ENCODE assay signal across 1 cellular context in the genomic region with DNA sequence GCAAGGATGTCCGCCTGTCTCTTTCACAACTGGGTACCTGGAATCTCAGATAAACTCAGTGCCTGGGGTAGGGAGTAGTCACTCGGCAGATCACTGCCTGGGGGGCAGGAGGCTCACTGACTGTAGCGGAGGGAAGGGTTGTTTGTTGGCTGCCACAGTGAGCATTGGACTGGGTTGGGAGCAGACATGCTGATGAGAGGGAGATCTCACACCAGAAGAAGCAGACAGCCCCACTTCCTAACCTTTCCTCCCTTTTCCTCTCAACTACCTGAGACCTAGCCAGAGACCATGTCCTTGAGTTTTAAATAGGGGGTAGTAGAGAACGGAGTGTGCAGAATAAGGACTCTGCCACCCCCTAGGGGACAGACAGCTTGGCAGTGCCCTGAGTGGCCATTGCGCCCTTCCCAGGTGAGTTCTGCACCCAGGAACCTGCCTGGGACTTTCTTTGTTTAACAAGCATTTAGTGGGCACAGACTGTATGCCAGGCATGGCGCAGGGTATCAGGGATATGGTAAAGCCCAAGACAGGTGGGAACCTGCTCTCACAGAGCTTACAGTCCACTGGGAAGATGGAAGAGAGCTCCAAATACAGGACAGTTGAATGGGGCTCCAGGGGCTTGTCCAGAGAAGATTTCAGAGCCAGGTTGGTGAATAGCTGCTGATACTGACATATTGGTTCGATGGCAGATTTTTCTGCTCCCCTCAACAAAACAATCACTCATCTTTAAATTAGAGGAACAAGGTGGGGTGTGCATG.
TF ChIP-seq lines count a peak whose summit lies in the region.

No MANE protein-coding gene starts in this region.

TF ChIP-seq in GM23338, 12 proteins besides CTCF, POLR2A, EP300 and RAD21 (continued from another document):
- TF ChIP-seq, protein P1, sequence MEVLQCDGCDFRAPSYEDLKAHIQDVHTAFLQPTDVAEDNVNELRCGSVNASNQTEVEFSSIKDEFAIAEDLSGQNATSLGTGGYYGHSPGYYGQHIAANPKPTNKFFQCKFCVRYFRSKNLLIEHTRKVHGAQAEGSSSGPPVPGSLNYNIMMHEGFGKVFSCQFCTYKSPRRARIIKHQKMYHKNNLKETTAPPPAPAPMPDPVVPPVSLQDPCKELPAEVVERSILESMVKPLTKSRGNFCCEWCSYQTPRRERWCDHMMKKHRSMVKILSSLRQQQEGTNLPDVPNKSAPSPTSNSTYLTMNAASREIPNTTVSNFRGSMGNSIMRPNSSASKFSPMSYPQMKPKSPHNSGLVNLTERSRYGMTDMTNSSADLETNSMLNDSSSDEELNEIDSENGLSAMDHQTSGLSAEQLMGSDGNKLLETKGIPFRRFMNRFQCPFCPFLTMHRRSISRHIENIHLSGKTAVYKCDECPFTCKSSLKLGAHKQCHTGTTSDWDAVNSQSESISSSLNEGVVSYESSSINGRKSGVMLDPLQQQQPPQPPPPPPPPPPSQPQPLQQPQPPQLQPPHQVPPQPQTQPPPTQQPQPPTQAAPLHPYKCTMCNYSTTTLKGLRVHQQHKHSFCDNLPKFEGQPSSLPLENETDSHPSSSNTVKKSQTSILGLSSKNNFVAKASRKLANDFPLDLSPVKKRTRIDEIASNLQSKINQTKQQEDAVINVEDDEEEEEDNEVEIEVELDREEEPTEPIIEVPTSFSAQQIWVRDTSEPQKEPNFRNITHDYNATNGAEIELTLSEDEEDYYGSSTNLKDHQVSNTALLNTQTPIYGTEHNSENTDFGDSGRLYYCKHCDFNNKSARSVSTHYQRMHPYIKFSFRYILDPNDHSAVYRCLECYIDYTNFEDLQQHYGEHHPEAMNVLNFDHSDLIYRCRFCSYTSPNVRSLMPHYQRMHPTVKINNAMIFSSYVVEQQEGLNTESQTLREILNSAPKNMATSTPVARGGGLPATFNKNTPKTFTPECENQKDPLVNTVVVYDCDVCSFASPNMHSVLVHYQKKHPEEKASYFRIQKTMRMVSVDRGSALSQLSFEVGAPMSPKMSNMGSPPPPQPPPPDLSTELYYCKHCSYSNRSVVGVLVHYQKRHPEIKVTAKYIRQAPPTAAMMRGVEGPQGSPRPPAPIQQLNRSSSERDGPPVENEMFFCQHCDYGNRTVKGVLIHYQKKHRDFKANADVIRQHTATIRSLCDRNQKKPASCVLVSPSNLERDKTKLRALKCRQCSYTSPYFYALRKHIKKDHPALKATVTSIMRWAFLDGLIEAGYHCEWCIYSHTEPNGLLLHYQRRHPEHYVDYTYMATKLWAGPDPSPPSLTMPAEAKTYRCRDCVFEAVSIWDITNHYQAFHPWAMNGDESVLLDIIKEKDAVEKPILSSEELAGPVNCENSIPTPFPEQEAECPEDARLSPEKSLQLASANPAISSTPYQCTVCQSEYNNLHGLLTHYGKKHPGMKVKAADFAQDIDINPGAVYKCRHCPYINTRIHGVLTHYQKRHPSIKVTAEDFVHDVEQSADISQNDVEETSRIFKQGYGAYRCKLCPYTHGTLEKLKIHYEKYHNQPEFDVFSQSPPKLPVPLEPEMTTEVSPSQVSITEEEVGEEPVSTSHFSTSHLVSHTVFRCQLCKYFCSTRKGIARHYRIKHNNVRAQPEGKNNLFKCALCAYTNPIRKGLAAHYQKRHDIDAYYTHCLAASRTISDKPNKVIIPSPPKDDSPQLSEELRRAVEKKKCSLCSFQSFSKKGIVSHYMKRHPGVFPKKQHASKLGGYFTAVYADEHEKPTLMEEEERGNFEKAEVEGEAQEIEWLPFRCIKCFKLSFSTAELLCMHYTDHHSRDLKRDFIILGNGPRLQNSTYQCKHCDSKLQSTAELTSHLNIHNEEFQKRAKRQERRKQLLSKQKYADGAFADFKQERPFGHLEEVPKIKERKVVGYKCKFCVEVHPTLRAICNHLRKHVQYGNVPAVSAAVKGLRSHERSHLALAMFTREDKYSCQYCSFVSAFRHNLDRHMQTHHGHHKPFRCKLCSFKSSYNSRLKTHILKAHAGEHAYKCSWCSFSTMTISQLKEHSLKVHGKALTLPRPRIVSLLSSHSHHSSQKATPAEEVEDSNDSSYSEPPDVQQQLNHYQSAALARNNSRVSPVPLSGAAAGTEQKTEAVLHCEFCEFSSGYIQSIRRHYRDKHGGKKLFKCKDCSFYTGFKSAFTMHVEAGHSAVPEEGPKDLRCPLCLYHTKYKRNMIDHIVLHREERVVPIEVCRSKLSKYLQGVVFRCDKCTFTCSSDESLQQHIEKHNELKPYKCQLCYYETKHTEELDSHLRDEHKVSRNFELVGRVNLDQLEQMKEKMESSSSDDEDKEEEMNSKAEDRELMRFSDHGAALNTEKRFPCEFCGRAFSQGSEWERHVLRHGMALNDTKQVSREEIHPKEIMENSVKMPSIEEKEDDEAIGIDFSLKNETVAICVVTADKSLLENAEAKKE (CRISPR knock-in tag; IDR thresholded peaks at IDR 0.05): no peak
- TF ChIP-seq, protein P2, sequence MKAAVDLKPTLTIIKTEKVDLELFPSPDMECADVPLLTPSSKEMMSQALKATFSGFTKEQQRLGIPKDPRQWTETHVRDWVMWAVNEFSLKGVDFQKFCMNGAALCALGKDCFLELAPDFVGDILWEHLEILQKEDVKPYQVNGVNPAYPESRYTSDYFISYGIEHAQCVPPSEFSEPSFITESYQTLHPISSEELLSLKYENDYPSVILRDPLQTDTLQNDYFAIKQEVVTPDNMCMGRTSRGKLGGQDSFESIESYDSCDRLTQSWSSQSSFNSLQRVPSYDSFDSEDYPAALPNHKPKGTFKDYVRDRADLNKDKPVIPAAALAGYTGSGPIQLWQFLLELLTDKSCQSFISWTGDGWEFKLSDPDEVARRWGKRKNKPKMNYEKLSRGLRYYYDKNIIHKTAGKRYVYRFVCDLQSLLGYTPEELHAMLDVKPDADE (IDR thresholded peaks at IDR 0.05): no peak
